In the genomic region with DNA sequence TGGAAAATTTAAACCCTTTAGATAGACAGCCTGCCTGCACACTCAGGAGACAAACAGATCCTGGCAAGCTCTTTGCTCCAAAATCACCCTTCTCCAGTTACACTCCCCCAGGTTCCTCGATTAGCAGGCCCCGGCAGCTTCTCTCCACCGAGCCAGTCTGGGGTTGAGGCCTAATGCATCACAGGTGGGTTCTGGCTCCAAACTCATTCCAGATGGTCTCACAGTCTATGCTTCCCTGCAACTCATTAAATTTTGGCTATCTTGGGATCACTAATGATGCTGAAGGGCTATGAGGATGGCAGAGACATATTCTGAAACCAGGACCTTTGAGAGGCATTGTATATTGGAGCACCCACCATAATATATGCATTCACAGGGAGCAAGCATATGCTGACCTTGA, we compare ENCODE assay signal across 16 cellular contexts.
DNase-seq lines count a peak whose midpoint lies in the region; ATAC-seq and TF ChIP-seq lines count a peak whose summit lies in the region.
"Had no signal": no experiment of that assay in that cellular context is flagged by ENCODE, and none has a peak within 500 bp of the region (broad histone marks: within the 10 kb centered on the region; RNA-seq: fewer than 3 reads in every experiment).

No MANE protein-coding gene starts in this region.

- H3K36me3 ChIP-seq in BE2C (no peaks in the 10 kb centered on the region), left lung (no peaks in the 10 kb centered on the region), mucosa of descending colon (ENCODE audit: low read depth) (no peaks in the 10 kb centered on the region)
- H3K36me3 ChIP-seq: Peyer's patch had no signal

- TF ChIP-seq CTCF in BE2C (IDR thresholded peaks at IDR 0.05; ENCODE audit: low read depth, low read length) = no peak
- no peak for TF ChIP-seq CTCF in left lung (IDR thresholded peaks at IDR 0.05)
- no peak for TF ChIP-seq CTCF in mucosa of descending colon (IDR thresholded peaks at IDR 0.05)

- ATAC-seq in GM18858 (IDR thresholded peaks at IDR 0.05; ENCODE audit: unreplicated experiment) (no peak), left lung (no peak), mucosa of descending colon (no peak)

- intact Hi-C loops in left lung (cut with DNase I) = no loop called here
- intact Hi-C loops in mucosa of descending colon (cut with DNase I, micrococcal nuclease) = no loop called here

- no peak overlapping the region for H3K27ac ChIP-seq in left lung
- H3K27ac ChIP-seq: C4-2B, Peyer's patch had no signal

- H3K27me3 ChIP-seq in BE2C (no peaks in the 10 kb centered on the region), left lung (no peaks in the 10 kb centered on the region)
- H3K27me3 ChIP-seq: Peyer's patch had no signal

- H3K4me1 ChIP-seq in BE2C (no peaks in the 10 kb centered on the region), left lung (no peaks in the 10 kb centered on the region), mucosa of descending colon (ENCODE audit: low read depth) (no peaks in the 10 kb centered on the region)
- H3K4me1 ChIP-seq: Peyer's patch had no signal

- DNase-seq in BE2C = peak; percentile 22
- DNase-seq in NCI-H2171 (lab: John Stamatoyannopoulos, UW) = peak; percentile 79
- DNase-seq in cerebellar cortex (ENCODE audit: low spot score) = peak; percentile 95
- peak; percentile 28 for DNase-seq in left kidney (ENCODE audit: low read depth, low spot score)
- DNase-seq in left lung = no peak
- no peak for DNase-seq in mucosa of descending colon
- no peak for DNase-seq in activated gamma-delta T cell (lab: John Stamatoyannopoulos, UW)
- DNase-seq: DMS153, NCI-H1105 treated with DMSO at 0.1 percent for 48 hours, NCI-H187 treated with DMSO at 0.1 percent for 48 hours, NCI-H510A, NCI-H774, Peyer's patch, SHP77 had no signal

- no peak overlapping the region for H3K4me3 ChIP-seq in BE2C (ENCODE audit: low read depth, low read length)
- no peak overlapping the region for H3K4me3 ChIP-seq in left lung
- H3K4me3 ChIP-seq in mucosa of descending colon = no peak overlapping the region
- H3K4me3 ChIP-seq: Peyer's patch had no signal

- H3K9me3 ChIP-seq in BE2C (no peaks in the 10 kb centered on the region), left lung (peaks cover 0 to 7% of the 10 kb centered on the region in 2 donors), mucosa of descending colon (no peaks in the 10 kb centered on the region)
- H3K9me3 ChIP-seq: Peyer's patch had no signal

Comparison
In these comparisons a context has a peak if more than half of its experiments do, and no peak if none do; other contexts are left out.
1. DNase-seq: peak in BE2C (single experiment), NCI-H2171 (single experiment), cerebellar cortex (single experiment) and left kidney (single experiment); none in left lung (0 of 2), mucosa of descending colon (0 of 3) and activated gamma-delta T cell (single experiment).